8 cellular contexts compared by ENCODE assay signal in genomic region chr19:56403764-56404704, GRCh38.
DNase-seq lines count a peak whose midpoint lies in the region; ATAC-seq and TF ChIP-seq lines count a peak whose summit lies in the region.

Gene ZNF583 (plus strand): TSS chr19:56404332. CDS start chr19:56407115, 2,783 bp downstream.

- H3K27ac ChIP-seq in 22Rv1: peak within 1 kb of the TSS; percentile 80

- peak; percentile 83 for DNase-seq in NCI-H2171 treated with DMSO at 0.1 percent for 48 hours (lab: John Stamatoyannopoulos, UW)
- peak; percentile 78 to 84 (median 79) for DNase-seq in activated CD4-positive, CD25-positive, alpha-beta regulatory T cell (lab: John Stamatoyannopoulos, UW)
- DNase-seq in central memory CD4-positive, alpha-beta T cell: peak; percentile 90
- peak; percentile 92 for DNase-seq in inferior parietal cortex (ENCODE audit: extremely low spot score)
- DNase-seq in smooth muscle cell of the brain vasculature (ENCODE audit: low read depth, low spot score): peak; percentile 82

- no peak for TF ChIP-seq CTCF in 22Rv1 (IDR thresholded peaks at IDR 0.05)

- ATAC-seq in GM18519 (IDR thresholded peaks at IDR 0.05; ENCODE audit: low FRiP score, unreplicated experiment) (peak; percentile 66), HG03060 (IDR thresholded peaks at IDR 0.05; ENCODE audit: low read depth, unreplicated experiment) (peak; percentile 51)

Comparison
In these comparisons a context has a peak if more than half of its experiments do, and no peak if none do; other contexts are left out.
1. Peak in every context shown above with its lines: DNase-seq, ATAC-seq and H3K27ac ChIP-seq.